In genomic region chr3:37886395-37886794, GRCh38 we compare ENCODE assay signal across 15 cellular contexts. TPM values are rescaled to one million over a fixed set of nuclear protein-coding genes. Genes with fewer than 3 reads are reported as not detected.
DNase-seq lines count a peak whose midpoint lies in the region; ATAC-seq and TF ChIP-seq lines count a peak whose summit lies in the region.
"Had no signal": no experiment of that assay in that cellular context is flagged by ENCODE, and none has a peak within 500 bp of the region (broad histone marks: within the 10 kb centered on the region; RNA-seq: fewer than 3 reads in every experiment).

No MANE protein-coding gene starts in this region.

- peak overlapping the region; percentile 27 for H3K27ac ChIP-seq in caudate nucleus (ENCODE audit: low read depth, low read length)
- no peak overlapping the region for H3K27ac ChIP-seq in mesenchymal stem cell (ENCODE audit: low read length, poor library complexity, severe bottlenecking)
- H3K27ac ChIP-seq: A549, C4-2B, GM23248 had no signal

- H3K4me3 Mint-ChIP-seq in WTC11 (no peak overlapping the region), type B pancreatic cell (no peak overlapping the region)

- H2BK15ac ChIP-seq in mesenchymal stem cell (ENCODE audit: low read depth, poor library complexity, severe bottlenecking), result no peak overlapping the region

- no peak overlapping the region for H3K4me2 ChIP-seq in mesenchymal stem cell (ENCODE audit: low read length, poor library complexity, severe bottlenecking)
- H3K4me2 ChIP-seq: A549 had no signal

- H3K23ac ChIP-seq in mesenchymal stem cell (ENCODE audit: low read length in 2 of 2), result no peak overlapping the region

- ATAC-seq in WTC11, result no peak
- no peak for ATAC-seq in GM19324 (IDR thresholded peaks at IDR 0.05; ENCODE audit: low FRiP score, unreplicated experiment)
- ATAC-seq: A549, HCT116 had no signal

- CTCF ChIA-PET in WTC11 (lab: Charles Lee), result interaction anchor here (1.2 kb wide), 1 partner anchor 88 kb away, joined by 5 read pairs; no protein-coding TSS in a partner anchor

- no peaks in the 10 kb centered on the region for H3K36me3 Mint-ChIP-seq in WTC11
- H3K36me3 Mint-ChIP-seq in type B pancreatic cell, result peaks cover 15% of the 10 kb centered on the region
- H3K36me3 Mint-ChIP-seq: CD4-positive, alpha-beta memory T cell had no signal

- H3K4me1 ChIP-seq in mesenchymal stem cell (ENCODE audit: control insufficient read depth, insufficient read depth, low read depth, low read length), result peaks cover 5% of the 10 kb centered on the region
- H3K4me1 ChIP-seq: A549, BE2C had no signal

- no peaks in the 10 kb centered on the region for H3K36me3 ChIP-seq in mesenchymal stem cell (ENCODE audit: control insufficient read depth in 1 of 2, insufficient read depth in 2 of 2, low read depth in 1 of 2, low read length in 2 of 2)
- H3K36me3 ChIP-seq: BE2C had no signal

- no peak overlapping the region for H3K4ac ChIP-seq in mesenchymal stem cell (ENCODE audit: low read depth in 1 of 2, low read length in 2 of 2)

- no peak overlapping the region for H4K91ac ChIP-seq in mesenchymal stem cell (ENCODE audit: low read length)

- H2BK12ac ChIP-seq in mesenchymal stem cell (ENCODE audit: low read length in 2 of 2), result peak overlapping the region in 1 of 2 experiments; percentile 28

- no peaks in the 10 kb centered on the region for H3K9me3 Mint-ChIP-seq in WTC11
- no peaks in the 10 kb centered on the region for H3K9me3 Mint-ChIP-seq in type B pancreatic cell
- H3K9me3 Mint-ChIP-seq: CD4-positive, alpha-beta memory T cell had no signal

- POLR2A ChIA-PET in WTC11 (lab: Charles Lee), result no interaction called here

- no peak overlapping the region for H2BK5ac ChIP-seq in mesenchymal stem cell (ENCODE audit: low read depth, low read length, poor library complexity, severe bottlenecking)

- H3K79me1 ChIP-seq in mesenchymal stem cell (replicated peaks; ENCODE audit: low read length, poor library complexity, severe bottlenecking), result peaks cover 40% of the 10 kb centered on the region

- no peak overlapping the region for H3K18ac ChIP-seq in mesenchymal stem cell (ENCODE audit: low read depth in 1 of 2, low read length in 2 of 2)

- DNase-seq in WTC11 (ENCODE audit: low spot score) (no peak), caudate nucleus (lab: John Stamatoyannopoulos, UW) (no peak), mesenchymal stem cell (no peak), type B pancreatic cell (ENCODE audit: extremely low spot score, unreplicated experiment) (no peak), NCI-H510A (lab: John Stamatoyannopoulos, UW) (no peak), NCI-H146 (lab: John Stamatoyannopoulos, UW) (no peak)
- DNase-seq: BE2C; CD4-positive, alpha-beta memory T cell; DMS153; EL; GM23248 had no signal

- no peaks in the 10 kb centered on the region for H3K9me3 ChIP-seq in mesenchymal stem cell (ENCODE audit: control insufficient read depth, low read length)
- H3K9me3 ChIP-seq: A549, BE2C had no signal

- 0 out of 2 replicates have a peak overlapping the region, but pooled peaks have one; percentile 19 for H3K27ac Mint-ChIP-seq in WTC11
- H3K27ac Mint-ChIP-seq in type B pancreatic cell, result peak overlapping the region; percentile 52
- H3K27ac Mint-ChIP-seq: CD4-positive, alpha-beta memory T cell had no signal

- 100% methylated on average over 1 of the region's 1 CpG for WGBS in mesenchymal stem cell

- H3K4me3 ChIP-seq in mesenchymal stem cell (ENCODE audit: insufficient read depth in 1 of 2, low read depth in 1 of 2, low read length in 2 of 2), result no peak overlapping the region
- H3K4me3 ChIP-seq: A549, GM23248 had no signal

- H3K14ac ChIP-seq in mesenchymal stem cell (ENCODE audit: low read length in 2 of 2), result no peak overlapping the region

- no peaks in the 10 kb centered on the region for H3K27me3 ChIP-seq in mesenchymal stem cell (ENCODE audit: control insufficient read depth in 1 of 2, insufficient read depth in 1 of 2, low read length in 2 of 2)
- H3K27me3 ChIP-seq: BE2C had no signal

- H3K4me1 Mint-ChIP-seq in WTC11 (peaks cover 25% of the 10 kb centered on the region), type B pancreatic cell (ENCODE audit: unreplicated experiment) (peaks cover 21% of the 10 kb centered on the region)
- H3K4me1 Mint-ChIP-seq: CD4-positive, alpha-beta memory T cell had no signal

- H3K27me3 Mint-ChIP-seq in WTC11 (ENCODE audit: low read depth) (no peaks in the 10 kb centered on the region), type B pancreatic cell (no peaks in the 10 kb centered on the region)

- no peak overlapping the region for H2BK120ac ChIP-seq in mesenchymal stem cell (ENCODE audit: low read depth, low read length)

- no peak overlapping the region for H2AK5ac ChIP-seq in mesenchymal stem cell (ENCODE audit: low read length, severe bottlenecking)

- no peak overlapping the region for H3K9ac ChIP-seq in mesenchymal stem cell (ENCODE audit: low read length)
- H3K9ac ChIP-seq: GM23248 had no signal

- H4K8ac ChIP-seq in mesenchymal stem cell (ENCODE audit: low read length), result peak overlapping the region; percentile 35

- no peak overlapping the region for H2AFZ ChIP-seq in mesenchymal stem cell (ENCODE audit: low read depth, low read length)
- H2AFZ ChIP-seq: GM23248 had no signal

- no peak for TF ChIP-seq CTCF in WTC11 (IDR thresholded peaks at IDR 0.05)
- TF ChIP-seq CTCF in type B pancreatic cell (conservative IDR thresholded peaks at IDR 0.05), result no peak

TF ChIP-seq in WTC11, 78 proteins besides CTCF, POLR2A, EP300 and RAD21 (continues in another document):
- TF ChIP-seq ARID4B (CRISPR knock-in tag; IDR thresholded peaks at IDR 0.05; ENCODE audit: borderline replicate concordance) (no peak), ZBTB43 (CRISPR knock-in tag; IDR thresholded peaks at IDR 0.05) (no peak), PRDM15 (CRISPR knock-in tag; IDR thresholded peaks at IDR 0.05) (no peak)

RNA-seq across cellular contexts. Expression of gene CTDSPL, which starts 24.7 kb away (rescaled TPM):
- total RNA-seq in WTC11 (2021), result 28.0 to 41.2 TPM (median 28.6 TPM) in 3 replicates
- polyA plus RNA-seq in mesenchymal stem cell (2013, experiment 1 of 2), result 29.3 TPM
- 28.9 TPM for polyA plus RNA-seq in mesenchymal stem cell (2013, experiment 2 of 2)
- 72.7 and 98.4 TPM in 2 replicates for total RNA-seq in type B pancreatic cell (ENCODE audit: low replicate concordance)
